In genomic region chr2:167294031-167294774, GRCh38 we compare ENCODE assay signal across 8 cellular contexts. TPM values are rescaled to one million over a fixed set of nuclear protein-coding genes. Genes with fewer than 3 reads are reported as not detected.
DNase-seq lines count a peak whose midpoint lies in the region; ATAC-seq and TF ChIP-seq lines count a peak whose summit lies in the region.

No MANE protein-coding gene starts in this region.

- POLR2A ChIA-PET in CD4-positive, alpha-beta T cell (lab: Charles Lee) = no interaction called here

- CTCF ChIA-PET in CD4-positive, alpha-beta T cell (lab: Charles Lee) = no interaction called here

- H3K79me2 ChIP-seq in KMS-11 (ENCODE audit: insufficient read depth, low read depth) = no peaks in the 10 kb centered on the region

- H4K20me1 ChIP-seq in KMS-11 (ENCODE audit: insufficient read depth) = no peaks in the 10 kb centered on the region

- no peaks in the 10 kb centered on the region for H3K36me3 Mint-ChIP-seq in CD4-positive, alpha-beta T cell (ENCODE audit: low read depth)
- H3K36me3 Mint-ChIP-seq in stimulated activated effector memory CD8-positive, alpha-beta T cell treated with anti-CD3 and anti-CD28 coated beads, Interleukin-12 subunit alpha, Interleukin-12 subunit beta, amount 100 ng/mL, for 72 hours = no peaks in the 10 kb centered on the region

- H3K9me3 Mint-ChIP-seq in CD4-positive, alpha-beta T cell = no peaks in the 10 kb centered on the region
- H3K9me3 Mint-ChIP-seq in stimulated activated effector memory CD8-positive, alpha-beta T cell treated with anti-CD3 and anti-CD28 coated beads, Interleukin-12 subunit alpha, Interleukin-12 subunit beta, amount 100 ng/mL, for 72 hours = peaks cover under 1% of the 10 kb centered on the region

- ATAC-seq in CD4-positive, alpha-beta T cell (ENCODE audit: poor library complexity) = no peak
- no peak for ATAC-seq in stimulated activated effector memory CD8-positive, alpha-beta T cell treated with anti-CD3 and anti-CD28 coated beads, Interleukin-12 subunit alpha, Interleukin-12 subunit beta, amount 100 ng/mL, for 72 hours

- H3K9ac ChIP-seq in KMS-11 = no peak overlapping the region
- H3K9ac ChIP-seq in iPS-20b (ENCODE audit: low read depth, low read length) = peak overlapping the region; percentile 14; the same call in 1 of the 2 replicates

- DNase-seq in CD4-positive, alpha-beta T cell = no peak
- DNase-seq in brain microvascular endothelial cell (peak; percentile 8), GOT3 (lab: John Stamatoyannopoulos, UW) (no peak), epidermal melanocyte (ENCODE audit: insufficient read length, low spot score) (no peak), NOMO-1 treated with dmso at 0.1 percent for 144 hours (lab: John Stamatoyannopoulos, UW; ENCODE audit: unreplicated experiment) (no peak)
- DNase-seq in stimulated activated effector memory CD8-positive, alpha-beta T cell treated with anti-CD3 and anti-CD28 coated beads, Interleukin-12 subunit alpha, Interleukin-12 subunit beta, amount 100 ng/mL, for 72 hours (ENCODE audit: low spot score in 2 of 2) = no peak

- no peak for TF ChIP-seq CTCF in CD4-positive, alpha-beta T cell (IDR thresholded peaks at IDR 0.05)
- TF ChIP-seq CTCF in KMS-11 (conservative IDR thresholded peaks at IDR 0.05; ENCODE audit: low read depth, low read length) (no peak), brain microvascular endothelial cell (IDR thresholded peaks at IDR 0.05; ENCODE audit: low read depth, low read length, missing control alignments) (peak; percentile 20)

- no peaks in the 10 kb centered on the region for H3K36me3 ChIP-seq in KMS-11 (ENCODE audit: insufficient read depth)
- H3K36me3 ChIP-seq in brain microvascular endothelial cell (replicated peaks) = no peaks in the 10 kb centered on the region
- H3K36me3 ChIP-seq in iPS-20b (ENCODE audit: insufficient read depth, low read depth, low read length) = no peaks in the 10 kb centered on the region

- in situ Hi-C loops in brain microvascular endothelial cell (cut with HindIII; ENCODE audit: low pct_ligation_motif_present, low sequenced_read_pairs) = no loop called here

- peaks cover 31% of the 10 kb centered on the region for H3K27me3 ChIP-seq in CD4-positive, alpha-beta T cell (ENCODE audit: control insufficient read depth, insufficient read depth, low read length)
- H3K27me3 ChIP-seq in KMS-11 (ENCODE audit: insufficient read depth, low read depth) (peaks cover 8% of the 10 kb centered on the region; the same call in 1 of the 2 replicates), brain microvascular endothelial cell (replicated peaks) (no peaks in the 10 kb centered on the region), iPS-20b (ENCODE audit: insufficient read depth, low read length) (peaks cover 16% of the 10 kb centered on the region)

- H3K27ac ChIP-seq in CD4-positive, alpha-beta T cell (ENCODE audit: low read depth, low read length) = no peak overlapping the region
- H3K27ac ChIP-seq in KMS-11 = no peak overlapping the region
- no peak overlapping the region for H3K27ac ChIP-seq in brain microvascular endothelial cell
- no peak overlapping the region for H3K27ac ChIP-seq in iPS-20b (ENCODE audit: low read length)

- H3K4me3 ChIP-seq in KMS-11 (IDR thresholded peaks at IDR 0.05; ENCODE audit: insufficient read depth, low read depth, low read length) = no peak overlapping the region
- H3K4me3 ChIP-seq in brain microvascular endothelial cell (ENCODE audit: low read depth, low read length) = peak overlapping the region; percentile 66
- H3K4me3 ChIP-seq in iPS-20b (ENCODE audit: low read length) = peak overlapping the region; percentile 92

- peaks cover 18% of the 10 kb centered on the region for H3K4me1 Mint-ChIP-seq in CD4-positive, alpha-beta T cell (ENCODE audit: low read depth)
- peaks cover 16% of the 10 kb centered on the region for H3K4me1 Mint-ChIP-seq in stimulated activated effector memory CD8-positive, alpha-beta T cell treated with anti-CD3 and anti-CD28 coated beads, Interleukin-12 subunit alpha, Interleukin-12 subunit beta, amount 100 ng/mL, for 72 hours

- H3K4me2 ChIP-seq in KMS-11 = peak overlapping the region; percentile 87

- H3K27me3 Mint-ChIP-seq in CD4-positive, alpha-beta T cell = peaks cover 74% of the 10 kb centered on the region

- H3K9me3 ChIP-seq in CD4-positive, alpha-beta T cell (ENCODE audit: control insufficient read depth, low read length) = no peaks in the 10 kb centered on the region
- no peaks in the 10 kb centered on the region for H3K9me3 ChIP-seq in iPS-20b (ENCODE audit: insufficient read depth, low read depth, low read length)

- no peak overlapping the region for H3K27ac Mint-ChIP-seq in CD4-positive, alpha-beta T cell
- H3K27ac Mint-ChIP-seq in stimulated activated effector memory CD8-positive, alpha-beta T cell treated with anti-CD3 and anti-CD28 coated beads, Interleukin-12 subunit alpha, Interleukin-12 subunit beta, amount 100 ng/mL, for 72 hours = no peak overlapping the region

- H2AFZ ChIP-seq in KMS-11 (ENCODE audit: low read depth) = no peak overlapping the region

- intact Hi-C loops in CD4-positive, alpha-beta T cell (cut with DNase I, micrococcal nuclease) = no loop called here

- peaks cover 15% of the 10 kb centered on the region for H3K4me1 ChIP-seq in KMS-11 (ENCODE audit: low read depth, poor library complexity, severe bottlenecking)
- peaks cover 39% of the 10 kb centered on the region for H3K4me1 ChIP-seq in iPS-20b (ENCODE audit: insufficient read depth, low read length)

- H3K4me3 Mint-ChIP-seq in CD4-positive, alpha-beta T cell = peak overlapping the region; percentile 84
- H3K4me3 Mint-ChIP-seq in stimulated activated effector memory CD8-positive, alpha-beta T cell treated with anti-CD3 and anti-CD28 coated beads, Interleukin-12 subunit alpha, Interleukin-12 subunit beta, amount 100 ng/mL, for 72 hours = peak overlapping the region; percentile 75

RNA-seq across cellular contexts. Expression of gene B3GALT1, which starts 1.4 kb away (rescaled TPM):
- total RNA-seq in CD4-positive, alpha-beta T cell = under 1 TPM in 1 of 2 experiments, not detected in 1; 0.05 TPM
